ENCODE assay signal across 8 cellular contexts in genomic region chr9:120929392-120929791, GRCh38. TPM values are rescaled to one million over a fixed set of nuclear protein-coding genes. Genes with fewer than 3 reads are reported as not detected.
DNase-seq lines count a peak whose midpoint lies in the region; ATAC-seq and TF ChIP-seq lines count a peak whose summit lies in the region.

No MANE protein-coding gene starts in this region.

- H3K79me2 ChIP-seq in OCI-LY7 (ENCODE audit: insufficient read depth, low read depth, low read length), result peaks cover 13% of the 10 kb centered on the region; the same call in 1 of the 2 replicates

- H3K4me2 ChIP-seq in OCI-LY7 (ENCODE audit: low read length), result peak overlapping the region; percentile 95

- H3K27ac ChIP-seq in OCI-LY7 (ENCODE audit: low read depth, low read length, poor library complexity, severe bottlenecking), result peak overlapping the region; percentile 96
- H3K27ac ChIP-seq in esophagus squamous epithelium, result peak overlapping the region; percentile 91 to 97 (median 94)
- peak overlapping the region; percentile 62 to 81 for H3K27ac ChIP-seq in ovary

- no peak for TF ChIP-seq POLR2A in esophagus squamous epithelium (IDR thresholded peaks at IDR 0.05)
- no peak for TF ChIP-seq POLR2A in ovary (IDR thresholded peaks at IDR 0.05)

- H2AFZ ChIP-seq in OCI-LY7 (ENCODE audit: low read length), result peak overlapping the region; percentile 11; the same call in 1 of the 2 replicates

- H3K4me3 ChIP-seq in Caco-2 (ENCODE audit: low read depth, low read length), result peak overlapping the region; percentile 64
- peak overlapping the region; percentile 74 for H3K4me3 ChIP-seq in OCI-LY7 (ENCODE audit: low read depth, low read length, poor library complexity, severe bottlenecking)
- peak overlapping the region; percentile 64 to 92 (median 76) for H3K4me3 ChIP-seq in esophagus squamous epithelium
- peak overlapping the region; percentile 74 for H3K4me3 ChIP-seq in ovary

- no peaks in the 10 kb centered on the region for H3K27me3 Mint-ChIP-seq in Caco-2 (ENCODE audit: insufficient read depth, unreplicated experiment)

- H3K4me1 ChIP-seq in Caco-2 (peaks cover 5% of the 10 kb centered on the region; the same call in 1 of the 2 replicates), OCI-LY7 (ENCODE audit: insufficient read depth, low read length, poor library complexity, severe bottlenecking) (peaks cover 98% of the 10 kb centered on the region), esophagus squamous epithelium (peaks cover 10 to 71% (median 47%) of the 10 kb centered on the region in 3 donors), ovary (ENCODE audit: insufficient read depth) (peaks cover 22% of the 10 kb centered on the region)

- peaks cover 7% of the 10 kb centered on the region for H3K4me1 Mint-ChIP-seq in Caco-2 (ENCODE audit: low read depth, unreplicated experiment)

- ATAC-seq in GM21390 (IDR thresholded peaks at IDR 0.05; ENCODE audit: unreplicated experiment), result no peak

- CTCF ChIA-PET in Caco-2 (lab: Charles Lee), result interaction anchor here (0.6 to 1.0 kb wide), 4 partner anchors 9 to 126 kb away, joined by 3 to 4 read pairs (median 3); no protein-coding TSS in a partner anchor
- CTCF ChIA-PET in OCI-LY7 (lab: Charles Lee; ENCODE audit: unreplicated experiment), result interaction anchor here (1.3 kb wide), 1 partner anchor 13 kb away, joined by 3 read pairs; no protein-coding TSS in a partner anchor

- no peaks in the 10 kb centered on the region for H3K9me3 Mint-ChIP-seq in Caco-2 (ENCODE audit: unreplicated experiment)

- TF ChIP-seq EP300 in ovary (IDR thresholded peaks at IDR 0.05), result no peak

- H3K4me3 Mint-ChIP-seq in Caco-2 (ENCODE audit: unreplicated experiment), result peak overlapping the region; percentile 72

- no peak overlapping the region for H3K27ac Mint-ChIP-seq in Caco-2 (ENCODE audit: unreplicated experiment)

- intact Hi-C loops in Caco-2 (cut with micrococcal nuclease; ENCODE audit: unreplicated experiment) (loop anchor here (2.0 kb wide), 2 partner anchors 87 to 173 kb away; partner anchors contain the start of gene PSMD5), OCI-LY7 (cut with micrococcal nuclease; ENCODE audit: unreplicated experiment) (loop anchor here (1.0 to 10.0 kb wide), 3 partner anchors 37 to 1015 kb away; no protein-coding TSS in a partner anchor), esophagus squamous epithelium (cut with DNase I) (no loop called here), ovary (cut with DNase I) (no loop called here)

- POLR2A ChIA-PET in Caco-2 (lab: Charles Lee) (no interaction called here), OCI-LY7 (lab: Charles Lee) (interaction anchor here (0.8 to 21.2 kb wide), 13 partner anchors 9 to 145 kb away, joined by 3 to 372 read pairs (median 6); partner anchors contain the start of gene CNTRL)

- H3K27me3 ChIP-seq in Caco-2 (replicated peaks; ENCODE audit: control insufficient read depth, insufficient read depth, low read length) (peaks cover 2% of the 10 kb centered on the region; the same call in 1 of the 2 replicates), esophagus squamous epithelium (no peaks in the 10 kb centered on the region), ovary (no peaks in the 10 kb centered on the region)

- DNase-seq in Caco-2, result no peak
- no peak for DNase-seq in OCI-LY7 (ENCODE audit: low spot score)
- no peak for DNase-seq in esophagus squamous epithelium (lab: John Stamatoyannopoulos, UW)
- DNase-seq in ovary, result no peak
- no peak for DNase-seq in Ammon's horn (ENCODE audit: low spot score)
- no peak for DNase-seq in stimulated activated CD4-positive, alpha-beta T cell treated with anti-CD3 and anti-CD28 coated beads, Interleukin-4, amount 100 ng/mL, for 1 hour
- no peak for DNase-seq in NCI-H2196 (lab: John Stamatoyannopoulos, UW; ENCODE audit: unreplicated experiment)

- H3K36me3 Mint-ChIP-seq in Caco-2 (ENCODE audit: insufficient read depth, unreplicated experiment), result no peaks in the 10 kb centered on the region

- H3K9me2 ChIP-seq in OCI-LY7 (ENCODE audit: insufficient read depth, low read length), result no peaks in the 10 kb centered on the region

- H3K36me3 ChIP-seq in Caco-2 (ENCODE audit: control insufficient read depth, insufficient read depth, low read length) (no peaks in the 10 kb centered on the region), OCI-LY7 (ENCODE audit: insufficient read depth, low read length) (peaks cover 7% of the 10 kb centered on the region), esophagus squamous epithelium (no peaks in the 10 kb centered on the region), ovary (no peaks in the 10 kb centered on the region)

- no TSS peak for BruUV-seq in Caco-2 (replicated peaks; lab: Mats Ljungman, UMichigan)
- TSS peak; percentile 57 for BruUV-seq in OCI-LY7 (replicated peaks; lab: Mats Ljungman, UMichigan)

- H3K9me3 ChIP-seq in Caco-2 (no peaks in the 10 kb centered on the region), OCI-LY7 (ENCODE audit: low read length) (no peaks in the 10 kb centered on the region), esophagus squamous epithelium (no peaks in the 10 kb centered on the region), ovary (no peaks in the 10 kb centered on the region)

- H4K20me1 ChIP-seq in OCI-LY7 (ENCODE audit: insufficient read depth, low read length), result no peaks in the 10 kb centered on the region

- TF ChIP-seq CTCF in Caco-2 (IDR thresholded peaks at IDR 0.05; ENCODE audit: insufficient read depth in 1 of 2, low read depth in 1 of 2, low read length in 1 of 2, severe bottlenecking in 1 of 2, unreplicated experiment in 1 of 2), result no peak
- TF ChIP-seq CTCF in OCI-LY7 (conservative IDR thresholded peaks at IDR 0.05; ENCODE audit: low read length), result 0 out of 2 replicates have a peak, but pooled peaks have one; percentile 9
- no peak for TF ChIP-seq CTCF in esophagus squamous epithelium (IDR thresholded peaks at IDR 0.05)
- no peak for TF ChIP-seq CTCF in ovary (IDR thresholded peaks at IDR 0.05)

- 43 to 53% methylated on average over 8 to 9 of the region's 10 CpGs for WGBS in esophagus squamous epithelium, 2 donors
- 61 to 68% (median 65%) methylated on average over 10 of the region's 10 CpGs for WGBS in ovary, 3 donors

RNA-seq across cellular contexts. Expression of gene TRAF1, which starts 2.8 kb away (rescaled TPM):
- total RNA-seq in Caco-2 (2022) (1.1 and 1.3 TPM in 2 replicates), OCI-LY7 (2022) (40.3 and 50.5 TPM in 2 replicates), esophagus squamous epithelium (1 to 10 TPM; 2.5 to 5.7 (median 2.8) TPM), ovary (1 to 10 TPM; 4.1 to 9.4 (median 5.5) TPM)
- 23.7 and 24.2 TPM in 2 replicates for total RNA-seq in OCI-LY7 (2014; rRNA removed; shearing (Covaris generic))
- polyA plus RNA-seq in ovary, result 1 to 10 TPM; 4.4 to 6.2 TPM

RNA-seq across cellular contexts. Expression of gene PHF19, which starts 52.4 kb away (rescaled TPM):
- total RNA-seq in Caco-2 (2022), result 75.9 and 76.3 TPM in 2 replicates
- total RNA-seq in OCI-LY7 (2014; rRNA removed; shearing (Covaris generic)), result 102 and 108 TPM in 2 replicates
- total RNA-seq in OCI-LY7 (2022), result 211 and 214 TPM in 2 replicates
- 10 to 100 TPM; 12.8 to 40.0 (median 30.9) TPM for total RNA-seq in esophagus squamous epithelium
- total RNA-seq in ovary, result 10 to 100 TPM; 16.8 to 56.0 (median 42.8) TPM
- 10 to 100 TPM; 24.1 to 26.6 TPM for polyA plus RNA-seq in ovary

Comparison
In these comparisons a context has a peak if more than half of its experiments do, and no peak if none do; other contexts are left out.
1. intact Hi-C loops: an anchor here in Caco-2 (2.0 kb wide) and OCI-LY7 (1.0 to 10.0 kb wide); none called in esophagus squamous epithelium and ovary.